In the genomic region with DNA sequence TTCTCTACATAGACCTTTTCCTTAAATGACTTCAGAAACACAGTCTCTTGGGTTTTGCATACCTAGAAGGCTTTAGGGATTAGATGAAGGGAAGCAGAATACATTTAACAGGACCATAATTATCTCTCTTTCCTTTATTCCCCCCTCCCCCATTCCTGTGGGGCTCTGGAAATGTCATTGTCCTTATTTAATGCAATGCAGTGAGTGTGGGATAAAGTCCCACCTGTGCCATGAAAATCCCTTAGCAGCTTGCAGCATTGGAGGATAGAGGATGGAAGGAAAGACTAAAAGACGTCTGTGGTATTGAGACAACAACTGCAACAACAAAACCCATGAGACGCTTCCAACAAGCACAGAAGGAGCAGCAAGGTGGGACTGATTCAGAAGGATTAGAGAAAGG, we compare ENCODE assay signal across 27 cellular contexts.
"Had no signal": no experiment of that assay in that cellular context is flagged by ENCODE, and none has a peak within 500 bp of the region (broad histone marks: within the 10 kb centered on the region; RNA-seq: fewer than 3 reads in every experiment).

No MANE protein-coding gene starts in this region.

- H3K4me3 ChIP-seq: left ventricle myocardium inferior, lung, mucosa of descending colon, pancreas, prostate gland, skin epidermis, stomach, testis, thyroid gland, transverse colon, upper lobe of left lung had no signal

- H3K9me3 ChIP-seq: left ventricle myocardium inferior, mucosa of descending colon, pancreas, prostate gland, stomach, testis, thyroid gland, transverse colon, upper lobe of left lung had no signal

- H3K27ac ChIP-seq: left ventricle myocardium inferior, pancreas, prostate gland, skin epidermis, stomach, testis, thyroid gland, transverse colon, upper lobe of left lung had no signal

- DNase-seq: hippocampal formation; immature natural killer cell; kidney; left ventricle myocardium inferior; midbrain; mucosa of descending colon; naive thymus-derived CD4-positive, alpha-beta T cell; nucleus accumbens; pancreas; posterior cingulate gyrus; retina; right cardiac atrium; stimulated activated CD4-positive, alpha-beta T cell treated with anti-CD3 and anti-CD28 coated beads, Interleukin-12 subunit alpha, Interleukin-12 subunit beta, amount 100 ng/mL, for 4 hours; stimulated activated CD4-positive, alpha-beta T cell treated with anti-CD3 and anti-CD28 coated beads, Interleukin-15, amount 100 ng/mL, for 24 hours; stimulated activated CD4-positive, alpha-beta T cell treated with anti-CD3 and anti-CD28 coated beads, Interleukin-2, amount 100 ng/mL, for 24 hours; stimulated activated CD4-positive, alpha-beta T cell treated with anti-CD3 and anti-CD28 coated beads, Interleukin-4, amount 100 ng/mL, for 1 hour; stimulated activated naive B cell treated with anti-CD40 and anti-IgM and Interleukin-4, amounts not matched to agents 10 μg/mL and 1 μg/mL and 100 μg/mL, for 72 hours; stimulated activated naive CD8-positive, alpha-beta T cell treated with anti-CD3 and anti-CD28 coated beads, Interleukin-15, Interleukin-2, amounts not matched to agents 100 U/mL and 50 U/mL, for 24 hours; stomach; testis; thyroid gland; transverse colon; upper lobe of left lung had no signal

- FAIRE-seq: islet of Langerhans, kidney, pancreas had no signal

- H3K36me3 ChIP-seq: left ventricle myocardium inferior, pancreas, prostate gland, stomach, thyroid gland, transverse colon, upper lobe of left lung had no signal

- H3K27me3 ChIP-seq: pancreas, stomach, testis, thyroid gland, transverse colon, upper lobe of left lung had no signal

- H3K4me1 ChIP-seq: left ventricle myocardium inferior, pancreas, prostate gland, stomach, testis, thyroid gland, transverse colon, upper lobe of left lung had no signal
